In the genomic region with DNA sequence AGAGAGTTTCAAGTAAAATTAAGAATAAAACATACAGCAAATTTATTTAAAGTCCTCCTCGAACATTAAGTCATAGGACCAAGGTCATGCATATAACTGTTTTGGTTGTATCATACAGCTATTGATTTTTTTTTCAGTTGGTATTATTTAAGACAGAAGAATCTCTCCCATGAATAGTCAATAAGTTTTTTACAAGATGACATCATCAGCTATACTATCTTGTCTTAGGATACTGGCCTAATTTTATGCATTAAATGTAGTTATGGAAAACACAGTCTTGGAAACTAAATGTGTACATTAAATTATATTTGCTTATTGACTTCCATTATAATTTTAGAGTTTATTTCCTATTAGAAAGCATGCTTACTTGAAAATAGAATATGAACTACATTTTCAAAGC, we compare ENCODE assay signal across 3 cellular contexts.
TF ChIP-seq lines count a peak whose summit lies in the region.

No MANE protein-coding gene starts in this region.

TF ChIP-seq in SK-N-SH, 30 proteins besides CTCF, POLR2A, EP300 and RAD21 (continued from another document):
- TF ChIP-seq, protein P1, sequence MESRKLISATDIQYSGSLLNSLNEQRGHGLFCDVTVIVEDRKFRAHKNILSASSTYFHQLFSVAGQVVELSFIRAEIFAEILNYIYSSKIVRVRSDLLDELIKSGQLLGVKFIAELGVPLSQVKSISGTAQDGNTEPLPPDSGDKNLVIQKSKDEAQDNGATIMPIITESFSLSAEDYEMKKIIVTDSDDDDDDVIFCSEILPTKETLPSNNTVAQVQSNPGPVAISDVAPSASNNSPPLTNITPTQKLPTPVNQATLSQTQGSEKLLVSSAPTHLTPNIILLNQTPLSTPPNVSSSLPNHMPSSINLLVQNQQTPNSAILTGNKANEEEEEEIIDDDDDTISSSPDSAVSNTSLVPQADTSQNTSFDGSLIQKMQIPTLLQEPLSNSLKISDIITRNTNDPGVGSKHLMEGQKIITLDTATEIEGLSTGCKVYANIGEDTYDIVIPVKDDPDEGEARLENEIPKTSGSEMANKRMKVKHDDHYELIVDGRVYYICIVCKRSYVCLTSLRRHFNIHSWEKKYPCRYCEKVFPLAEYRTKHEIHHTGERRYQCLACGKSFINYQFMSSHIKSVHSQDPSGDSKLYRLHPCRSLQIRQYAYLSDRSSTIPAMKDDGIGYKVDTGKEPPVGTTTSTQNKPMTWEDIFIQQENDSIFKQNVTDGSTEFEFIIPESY (IDR thresholded peaks at IDR 0.05; ENCODE audit: borderline replicate concordance, low read depth): no peak
- TF ChIP-seq MXI1 (IDR thresholded peaks at IDR 0.05; ENCODE audit: low read depth, low read length) (no peak), FOSL2 (IDR thresholded peaks at IDR 0.05; ENCODE audit: borderline replicate concordance, low read depth) (no peak)
- TF ChIP-seq, protein P2, sequence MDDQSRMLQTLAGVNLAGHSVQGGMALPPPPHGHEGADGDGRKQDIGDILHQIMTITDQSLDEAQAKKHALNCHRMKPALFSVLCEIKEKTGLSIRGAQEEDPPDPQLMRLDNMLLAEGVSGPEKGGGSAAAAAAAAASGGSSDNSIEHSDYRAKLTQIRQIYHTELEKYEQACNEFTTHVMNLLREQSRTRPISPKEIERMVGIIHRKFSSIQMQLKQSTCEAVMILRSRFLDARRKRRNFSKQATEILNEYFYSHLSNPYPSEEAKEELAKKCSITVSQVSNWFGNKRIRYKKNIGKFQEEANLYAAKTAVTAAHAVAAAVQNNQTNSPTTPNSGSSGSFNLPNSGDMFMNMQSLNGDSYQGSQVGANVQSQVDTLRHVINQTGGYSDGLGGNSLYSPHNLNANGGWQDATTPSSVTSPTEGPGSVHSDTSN (IDR thresholded peaks at IDR 0.05): no peak

TF ChIP-seq in SK-N-SH treated with all-trans-retinoic acid at 6 μM for 48 hours, 23 proteins besides CTCF, POLR2A, EP300 and RAD21 (continued from another document):
- TF ChIP-seq, protein P3, sequence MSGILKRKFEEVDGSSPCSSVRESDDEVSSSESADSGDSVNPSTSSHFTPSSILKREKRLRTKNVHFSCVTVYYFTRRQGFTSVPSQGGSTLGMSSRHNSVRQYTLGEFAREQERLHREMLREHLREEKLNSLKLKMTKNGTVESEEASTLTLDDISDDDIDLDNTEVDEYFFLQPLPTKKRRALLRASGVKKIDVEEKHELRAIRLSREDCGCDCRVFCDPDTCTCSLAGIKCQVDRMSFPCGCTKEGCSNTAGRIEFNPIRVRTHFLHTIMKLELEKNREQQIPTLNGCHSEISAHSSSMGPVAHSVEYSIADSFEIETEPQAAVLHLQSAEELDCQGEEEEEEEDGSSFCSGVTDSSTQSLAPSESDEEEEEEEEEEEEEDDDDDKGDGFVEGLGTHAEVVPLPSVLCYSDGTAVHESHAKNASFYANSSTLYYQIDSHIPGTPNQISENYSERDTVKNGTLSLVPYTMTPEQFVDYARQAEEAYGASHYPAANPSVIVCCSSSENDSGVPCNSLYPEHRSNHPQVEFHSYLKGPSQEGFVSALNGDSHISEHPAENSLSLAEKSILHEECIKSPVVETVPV (CRISPR knock-in tag; IDR thresholded peaks at IDR 0.05): no peak
- TF ChIP-seq, protein P4, sequence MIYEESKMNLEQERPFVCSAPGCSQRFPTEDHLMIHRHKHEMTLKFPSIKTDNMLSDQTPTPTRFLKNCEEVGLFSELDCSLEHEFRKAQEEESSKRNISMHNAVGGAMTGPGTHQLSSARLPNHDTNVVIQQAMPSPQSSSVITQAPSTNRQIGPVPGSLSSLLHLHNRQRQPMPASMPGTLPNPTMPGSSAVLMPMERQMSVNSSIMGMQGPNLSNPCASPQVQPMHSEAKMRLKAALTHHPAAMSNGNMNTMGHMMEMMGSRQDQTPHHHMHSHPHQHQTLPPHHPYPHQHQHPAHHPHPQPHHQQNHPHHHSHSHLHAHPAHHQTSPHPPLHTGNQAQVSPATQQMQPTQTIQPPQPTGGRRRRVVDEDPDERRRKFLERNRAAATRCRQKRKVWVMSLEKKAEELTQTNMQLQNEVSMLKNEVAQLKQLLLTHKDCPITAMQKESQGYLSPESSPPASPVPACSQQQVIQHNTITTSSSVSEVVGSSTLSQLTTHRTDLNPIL (CRISPR knock-in tag; IDR thresholded peaks at IDR 0.05; ENCODE audit: low read depth): no peak
- TF ChIP-seq ZNF8 (CRISPR knock-in tag; IDR thresholded peaks at IDR 0.05): no peak
- TF ChIP-seq, protein P5, sequence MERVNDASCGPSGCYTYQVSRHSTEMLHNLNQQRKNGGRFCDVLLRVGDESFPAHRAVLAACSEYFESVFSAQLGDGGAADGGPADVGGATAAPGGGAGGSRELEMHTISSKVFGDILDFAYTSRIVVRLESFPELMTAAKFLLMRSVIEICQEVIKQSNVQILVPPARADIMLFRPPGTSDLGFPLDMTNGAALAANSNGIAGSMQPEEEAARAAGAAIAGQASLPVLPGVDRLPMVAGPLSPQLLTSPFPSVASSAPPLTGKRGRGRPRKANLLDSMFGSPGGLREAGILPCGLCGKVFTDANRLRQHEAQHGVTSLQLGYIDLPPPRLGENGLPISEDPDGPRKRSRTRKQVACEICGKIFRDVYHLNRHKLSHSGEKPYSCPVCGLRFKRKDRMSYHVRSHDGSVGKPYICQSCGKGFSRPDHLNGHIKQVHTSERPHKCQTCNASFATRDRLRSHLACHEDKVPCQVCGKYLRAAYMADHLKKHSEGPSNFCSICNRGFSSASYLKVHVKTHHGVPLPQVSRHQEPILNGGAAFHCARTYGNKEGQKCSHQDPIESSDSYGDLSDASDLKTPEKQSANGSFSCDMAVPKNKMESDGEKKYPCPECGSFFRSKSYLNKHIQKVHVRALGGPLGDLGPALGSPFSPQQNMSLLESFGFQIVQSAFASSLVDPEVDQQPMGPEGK (CRISPR knock-in tag; IDR thresholded peaks at IDR 0.05; ENCODE audit: borderline replicate concordance): no peak
- no peak for TF ChIP-seq ISL1 (CRISPR knock-in tag; IDR thresholded peaks at IDR 0.05)
- TF ChIP-seq, protein P6, sequence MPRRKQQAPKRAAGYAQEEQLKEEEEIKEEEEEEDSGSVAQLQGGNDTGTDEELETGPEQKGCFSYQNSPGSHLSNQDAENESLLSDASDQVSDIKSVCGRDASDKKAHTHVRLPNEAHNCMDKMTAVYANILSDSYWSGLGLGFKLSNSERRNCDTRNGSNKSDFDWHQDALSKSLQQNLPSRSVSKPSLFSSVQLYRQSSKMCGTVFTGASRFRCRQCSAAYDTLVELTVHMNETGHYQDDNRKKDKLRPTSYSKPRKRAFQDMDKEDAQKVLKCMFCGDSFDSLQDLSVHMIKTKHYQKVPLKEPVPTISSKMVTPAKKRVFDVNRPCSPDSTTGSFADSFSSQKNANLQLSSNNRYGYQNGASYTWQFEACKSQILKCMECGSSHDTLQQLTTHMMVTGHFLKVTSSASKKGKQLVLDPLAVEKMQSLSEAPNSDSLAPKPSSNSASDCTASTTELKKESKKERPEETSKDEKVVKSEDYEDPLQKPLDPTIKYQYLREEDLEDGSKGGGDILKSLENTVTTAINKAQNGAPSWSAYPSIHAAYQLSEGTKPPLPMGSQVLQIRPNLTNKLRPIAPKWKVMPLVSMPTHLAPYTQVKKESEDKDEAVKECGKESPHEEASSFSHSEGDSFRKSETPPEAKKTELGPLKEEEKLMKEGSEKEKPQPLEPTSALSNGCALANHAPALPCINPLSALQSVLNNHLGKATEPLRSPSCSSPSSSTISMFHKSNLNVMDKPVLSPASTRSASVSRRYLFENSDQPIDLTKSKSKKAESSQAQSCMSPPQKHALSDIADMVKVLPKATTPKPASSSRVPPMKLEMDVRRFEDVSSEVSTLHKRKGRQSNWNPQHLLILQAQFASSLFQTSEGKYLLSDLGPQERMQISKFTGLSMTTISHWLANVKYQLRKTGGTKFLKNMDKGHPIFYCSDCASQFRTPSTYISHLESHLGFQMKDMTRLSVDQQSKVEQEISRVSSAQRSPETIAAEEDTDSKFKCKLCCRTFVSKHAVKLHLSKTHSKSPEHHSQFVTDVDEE (CRISPR knock-in tag; IDR thresholded peaks at IDR 0.05): no peak
- TF ChIP-seq ARNTL (CRISPR knock-in tag; IDR thresholded peaks at IDR 0.05; ENCODE audit: borderline replicate concordance, low read depth): no peak
- no peak for TF ChIP-seq ZNF565 (CRISPR knock-in tag; conservative IDR thresholded peaks at IDR 0.05; ENCODE audit: low read depth)
- TF ChIP-seq SNAI2 (CRISPR knock-in tag; IDR thresholded peaks at IDR 0.05): no peak
- TF ChIP-seq TOX (CRISPR knock-in tag; IDR thresholded peaks at IDR 0.05; ENCODE audit: borderline replicate concordance): no peak
- TF ChIP-seq ESRRG (CRISPR knock-in tag; IDR thresholded peaks at IDR 0.05): no peak
- TF ChIP-seq TCF4 (CRISPR knock-in tag; IDR thresholded peaks at IDR 0.05; ENCODE audit: borderline replicate concordance): no peak
- TF ChIP-seq GLIS3 (CRISPR knock-in tag; IDR thresholded peaks at IDR 0.05): no peak

TF ChIP-seq in A549, 52 proteins besides CTCF, POLR2A, EP300 and RAD21:
- TF ChIP-seq, protein P7, sequence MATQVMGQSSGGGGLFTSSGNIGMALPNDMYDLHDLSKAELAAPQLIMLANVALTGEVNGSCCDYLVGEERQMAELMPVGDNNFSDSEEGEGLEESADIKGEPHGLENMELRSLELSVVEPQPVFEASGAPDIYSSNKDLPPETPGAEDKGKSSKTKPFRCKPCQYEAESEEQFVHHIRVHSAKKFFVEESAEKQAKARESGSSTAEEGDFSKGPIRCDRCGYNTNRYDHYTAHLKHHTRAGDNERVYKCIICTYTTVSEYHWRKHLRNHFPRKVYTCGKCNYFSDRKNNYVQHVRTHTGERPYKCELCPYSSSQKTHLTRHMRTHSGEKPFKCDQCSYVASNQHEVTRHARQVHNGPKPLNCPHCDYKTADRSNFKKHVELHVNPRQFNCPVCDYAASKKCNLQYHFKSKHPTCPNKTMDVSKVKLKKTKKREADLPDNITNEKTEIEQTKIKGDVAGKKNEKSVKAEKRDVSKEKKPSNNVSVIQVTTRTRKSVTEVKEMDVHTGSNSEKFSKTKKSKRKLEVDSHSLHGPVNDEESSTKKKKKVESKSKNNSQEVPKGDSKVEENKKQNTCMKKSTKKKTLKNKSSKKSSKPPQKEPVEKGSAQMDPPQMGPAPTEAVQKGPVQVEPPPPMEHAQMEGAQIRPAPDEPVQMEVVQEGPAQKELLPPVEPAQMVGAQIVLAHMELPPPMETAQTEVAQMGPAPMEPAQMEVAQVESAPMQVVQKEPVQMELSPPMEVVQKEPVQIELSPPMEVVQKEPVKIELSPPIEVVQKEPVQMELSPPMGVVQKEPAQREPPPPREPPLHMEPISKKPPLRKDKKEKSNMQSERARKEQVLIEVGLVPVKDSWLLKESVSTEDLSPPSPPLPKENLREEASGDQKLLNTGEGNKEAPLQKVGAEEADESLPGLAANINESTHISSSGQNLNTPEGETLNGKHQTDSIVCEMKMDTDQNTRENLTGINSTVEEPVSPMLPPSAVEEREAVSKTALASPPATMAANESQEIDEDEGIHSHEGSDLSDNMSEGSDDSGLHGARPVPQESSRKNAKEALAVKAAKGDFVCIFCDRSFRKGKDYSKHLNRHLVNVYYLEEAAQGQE (IDR thresholded peaks at IDR 0.05): no peak
- TF ChIP-seq, protein P2 (IDR thresholded peaks at IDR 0.05): no peak
- TF ChIP-seq HOXB13 (CRISPR knock-in tag; IDR thresholded peaks at IDR 0.05; ENCODE audit: low read depth) (no peak), NPAS2 (CRISPR knock-in tag; IDR thresholded peaks at IDR 0.05; ENCODE audit: borderline replicate concordance) (no peak), SREBF2 (IDR thresholded peaks at IDR 0.05) (no peak), KDM5A (IDR thresholded peaks at IDR 0.05) (no peak), NR3C1 (IDR thresholded peaks at IDR 0.05) (no peak), HDAC2 (IDR thresholded peaks at IDR 0.05) (no peak), MAFK (IDR thresholded peaks at IDR 0.05; ENCODE audit: partially characterized antibody) (no peak), TFCP2L1 (CRISPR knock-in tag; IDR thresholded peaks at IDR 0.05) (no peak), JUNB (IDR thresholded peaks at IDR 0.05) (no peak), RCOR1 (IDR thresholded peaks at IDR 0.05; ENCODE audit: low read depth, low read length) (no peak), FOXS1 (CRISPR knock-in tag; IDR thresholded peaks at IDR 0.05) (no peak), GATA3 (IDR thresholded peaks at IDR 0.05; ENCODE audit: borderline replicate concordance) (no peak)
- TF ChIP-seq, protein P8, sequence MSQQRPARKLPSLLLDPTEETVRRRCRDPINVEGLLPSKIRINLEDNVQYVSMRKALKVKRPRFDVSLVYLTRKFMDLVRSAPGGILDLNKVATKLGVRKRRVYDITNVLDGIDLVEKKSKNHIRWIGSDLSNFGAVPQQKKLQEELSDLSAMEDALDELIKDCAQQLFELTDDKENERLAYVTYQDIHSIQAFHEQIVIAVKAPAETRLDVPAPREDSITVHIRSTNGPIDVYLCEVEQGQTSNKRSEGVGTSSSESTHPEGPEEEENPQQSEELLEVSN (IDR thresholded peaks at IDR 0.05; ENCODE audit: borderline replicate concordance, low read depth): no peak
- TF ChIP-seq, protein P9, sequence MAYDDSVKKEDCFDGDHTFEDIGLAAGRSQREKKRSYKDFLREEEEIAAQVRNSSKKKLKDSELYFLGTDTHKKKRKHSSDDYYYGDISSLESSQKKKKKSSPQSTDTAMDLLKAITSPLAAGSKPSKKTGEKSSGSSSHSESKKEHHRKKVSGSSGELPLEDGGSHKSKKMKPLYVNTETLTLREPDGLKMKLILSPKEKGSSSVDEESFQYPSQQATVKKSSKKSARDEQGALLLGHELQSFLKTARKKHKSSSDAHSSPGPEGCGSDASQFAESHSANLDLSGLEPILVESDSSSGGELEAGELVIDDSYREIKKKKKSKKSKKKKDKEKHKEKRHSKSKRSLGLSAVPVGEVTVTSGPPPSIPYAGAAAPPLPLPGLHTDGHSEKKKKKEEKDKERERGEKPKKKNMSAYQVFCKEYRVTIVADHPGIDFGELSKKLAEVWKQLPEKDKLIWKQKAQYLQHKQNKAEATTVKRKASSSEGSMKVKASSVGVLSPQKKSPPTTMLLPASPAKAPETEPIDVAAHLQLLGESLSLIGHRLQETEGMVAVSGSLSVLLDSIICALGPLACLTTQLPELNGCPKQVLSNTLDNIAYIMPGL (CRISPR knock-in tag; IDR thresholded peaks at IDR 0.05; ENCODE audit: borderline replicate concordance): no peak
- TF ChIP-seq, protein P10, sequence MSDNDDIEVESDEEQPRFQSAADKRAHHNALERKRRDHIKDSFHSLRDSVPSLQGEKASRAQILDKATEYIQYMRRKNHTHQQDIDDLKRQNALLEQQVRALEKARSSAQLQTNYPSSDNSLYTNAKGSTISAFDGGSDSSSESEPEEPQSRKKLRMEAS (IDR thresholded peaks at IDR 0.05): no peak
